ENCODE assay signal across 17 cellular contexts in the genomic region with DNA sequence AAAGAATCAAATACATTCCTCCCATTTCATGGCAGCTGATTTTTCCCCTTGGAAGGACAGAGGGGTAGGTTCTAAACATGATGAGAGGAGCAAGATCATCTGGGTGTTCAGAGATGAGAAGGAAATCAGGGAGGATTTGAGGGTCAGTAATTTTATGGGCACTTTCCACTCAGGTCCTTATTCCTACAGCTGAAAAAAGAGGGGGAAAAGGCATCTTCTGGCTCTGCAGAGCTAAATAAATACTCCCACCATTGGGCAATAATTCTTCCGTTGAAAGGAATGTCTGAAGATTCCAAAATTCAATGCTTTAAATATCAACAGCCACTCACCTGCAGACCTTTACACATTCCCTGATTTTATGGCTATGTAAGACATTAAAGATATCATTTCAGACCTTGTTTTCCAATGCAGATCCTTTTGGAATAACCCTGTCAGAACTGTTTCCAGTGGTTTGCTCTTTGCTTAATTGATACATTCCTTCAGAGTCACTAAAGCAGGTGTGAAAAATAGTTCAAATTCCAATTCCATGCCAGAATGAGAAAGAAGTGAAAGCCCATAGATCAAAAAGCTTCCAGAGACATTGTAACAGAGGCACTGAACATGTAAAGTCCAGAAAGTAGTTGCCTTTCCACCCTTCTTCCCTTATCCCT.
DNase-seq lines count a peak whose midpoint lies in the region; ATAC-seq and TF ChIP-seq lines count a peak whose summit lies in the region.
"Had no signal": no experiment of that assay in that cellular context is flagged by ENCODE, and none has a peak within 500 bp of the region (broad histone marks: within the 10 kb centered on the region; RNA-seq: fewer than 3 reads in every experiment).

No MANE protein-coding gene starts in this region.

- H3K4me3 Mint-ChIP-seq in Calu3 (ENCODE audit: low read depth, unreplicated experiment), result no peak overlapping the region
- no peak overlapping the region for H3K4me3 Mint-ChIP-seq in progenitor cell of endocrine pancreas (ENCODE audit: low read depth)
- H3K4me3 Mint-ChIP-seq in stimulated activated naive CD8-positive, alpha-beta T cell treated with anti-CD3 and anti-CD28 coated beads, Interleukin-15, amount 100 ng/mL, for 72 hours, result no peak overlapping the region
- H3K4me3 Mint-ChIP-seq: CD14-positive monocyte had no signal

- intact Hi-C loops in Calu3 (cut with micrococcal nuclease; ENCODE audit: unreplicated experiment), result no loop called here

- no TSS peak for BruUV-seq in Calu3 (replicated peaks; lab: Mats Ljungman, UMichigan)

- peaks cover 50% of the 10 kb centered on the region for H3K4me1 Mint-ChIP-seq in Calu3 (ENCODE audit: low read depth, unreplicated experiment)
- H3K4me1 Mint-ChIP-seq in progenitor cell of endocrine pancreas (ENCODE audit: low read depth), result peaks cover 17% of the 10 kb centered on the region
- no peaks in the 10 kb centered on the region for H3K4me1 Mint-ChIP-seq in stimulated activated naive CD8-positive, alpha-beta T cell treated with anti-CD3 and anti-CD28 coated beads, Interleukin-15, amount 100 ng/mL, for 72 hours
- H3K4me1 Mint-ChIP-seq: CD14-positive monocyte had no signal

- ATAC-seq in GM18868 (IDR thresholded peaks at IDR 0.05; ENCODE audit: unreplicated experiment) (no peak), GM18909 (IDR thresholded peaks at IDR 0.05; ENCODE audit: poor library complexity, unreplicated experiment) (no peak)
- no peak for ATAC-seq in stimulated activated naive CD8-positive, alpha-beta T cell treated with anti-CD3 and anti-CD28 coated beads, Interleukin-15, amount 100 ng/mL, for 72 hours

- TF ChIP-seq CTCF in Calu3 (IDR thresholded peaks at IDR 0.05; ENCODE audit: unreplicated experiment) (no peak), progenitor cell of endocrine pancreas (IDR thresholded peaks at IDR 0.05; ENCODE audit: unreplicated experiment) (no peak)

- DNase-seq in Calu3, result no peak
- DNase-seq in NCI-H226, result peak; percentile 34
- peak; percentile 57 for DNase-seq in kidney tubule cell (ENCODE audit: low spot score)
- DNase-seq in progenitor cell of endocrine pancreas (ENCODE audit: low spot score, unreplicated experiment), result no peak
- no peak for DNase-seq in activated gamma-delta T cell (lab: John Stamatoyannopoulos, UW)
- DNase-seq in stimulated activated naive CD8-positive, alpha-beta T cell treated with anti-CD3 and anti-CD28 coated beads, Interleukin-15, amount 100 ng/mL, for 72 hours, result no peak
- DNase-seq: ACHN, AML-193, COR-L47, NCI-H1092, NCI-H146, NCI-H2081, NCI-H510A treated with DMSO at 0.1 percent for 48 hours, NCI-H82 had no signal

- H3K27me3 Mint-ChIP-seq in Calu3 (ENCODE audit: unreplicated experiment) (no peaks in the 10 kb centered on the region), progenitor cell of endocrine pancreas (peaks cover 6% of the 10 kb centered on the region)
- H3K27me3 Mint-ChIP-seq in stimulated activated naive CD8-positive, alpha-beta T cell treated with anti-CD3 and anti-CD28 coated beads, Interleukin-15, amount 100 ng/mL, for 72 hours, result peaks cover 29% of the 10 kb centered on the region

- CTCF ChIA-PET in Calu3 (lab: Charles Lee), result interaction anchor here (0.8 to 1.6 kb wide), 6 partner anchors 8 to 276 kb away, joined by 3 to 6 read pairs (median 4); no protein-coding TSS in a partner anchor

- H3K9me3 Mint-ChIP-seq in Calu3 (ENCODE audit: low read depth, unreplicated experiment), result peaks cover 3% of the 10 kb centered on the region
- H3K9me3 Mint-ChIP-seq in progenitor cell of endocrine pancreas (ENCODE audit: low read depth), result peaks cover 12% of the 10 kb centered on the region
- H3K9me3 Mint-ChIP-seq in stimulated activated naive CD8-positive, alpha-beta T cell treated with anti-CD3 and anti-CD28 coated beads, Interleukin-15, amount 100 ng/mL, for 72 hours, result peaks cover 0 to 7% of the 10 kb centered on the region in 2 donors

- H3K27ac Mint-ChIP-seq in Calu3 (ENCODE audit: unreplicated experiment) (peak overlapping the region; percentile 7), progenitor cell of endocrine pancreas (peak overlapping the region; percentile 68)
- no peak overlapping the region for H3K27ac Mint-ChIP-seq in stimulated activated naive CD8-positive, alpha-beta T cell treated with anti-CD3 and anti-CD28 coated beads, Interleukin-15, amount 100 ng/mL, for 72 hours
- H3K27ac Mint-ChIP-seq: CD14-positive monocyte had no signal

- peaks cover 4% of the 10 kb centered on the region for H3K36me3 Mint-ChIP-seq in Calu3 (ENCODE audit: insufficient read depth, unreplicated experiment)
- peaks cover 2% of the 10 kb centered on the region for H3K36me3 Mint-ChIP-seq in progenitor cell of endocrine pancreas (ENCODE audit: insufficient read depth)
- H3K36me3 Mint-ChIP-seq: CD14-positive monocyte had no signal

Comparison
In these comparisons a context has a peak if more than half of its experiments do, and no peak if none do; other contexts are left out.
1. DNase-seq: peak in NCI-H226 (single experiment) and kidney tubule cell (single experiment); none in Calu3 (single experiment), progenitor cell of endocrine pancreas (single experiment), activated gamma-delta T cell (single experiment) and stimulated activated naive CD8-positive, alpha-beta T cell treated with anti-CD3 and anti-CD28 coated beads, Interleukin-15, amount 100 ng/mL, for 72 hours (0 of 2).
2. H3K27ac Mint-ChIP-seq: peak in Calu3 (single experiment) and progenitor cell of endocrine pancreas (single experiment); none in stimulated activated naive CD8-positive, alpha-beta T cell treated with anti-CD3 and anti-CD28 coated beads, Interleukin-15, amount 100 ng/mL, for 72 hours (0 of 2).